8 cellular contexts compared by ENCODE assay signal in genomic region chr22:20569059-20570058, GRCh38.
DNase-seq lines count a peak whose midpoint lies in the region; ATAC-seq and TF ChIP-seq lines count a peak whose summit lies in the region.

No MANE protein-coding gene starts in this region.

- H3K27ac Mint-ChIP-seq in activated naive CD8-positive, alpha-beta T cell treated with anti-CD3 and anti-CD28 coated beads for 36 hours: peak overlapping the region; percentile 76
- peak overlapping the region; percentile 94 to 100 (median 98) for H3K27ac Mint-ChIP-seq in immature natural killer cell

- peak; percentile 89 for ATAC-seq in DND-41 (ENCODE audit: insufficient read depth, low read depth)

- no peak overlapping the region for H3K4me2 ChIP-seq in DND-41 (ENCODE audit: insufficient read depth, low read length)

- H2AFZ ChIP-seq in DND-41 (ENCODE audit: low read depth, low read length): no peak overlapping the region

- H3K9me3 ChIP-seq in DND-41 (ENCODE audit: insufficient read depth, low read length, severe bottlenecking): no peaks in the 10 kb centered on the region

- no peaks in the 10 kb centered on the region for H3K27me3 ChIP-seq in DND-41 (ENCODE audit: insufficient read depth, low read length, poor library complexity)

- H3K4me3 Mint-ChIP-seq in activated naive CD8-positive, alpha-beta T cell treated with anti-CD3 and anti-CD28 coated beads for 36 hours: no peak overlapping the region
- H3K4me3 Mint-ChIP-seq in immature natural killer cell: peak overlapping the region; percentile 84 to 94 (median 86)

- H3K27ac ChIP-seq in DND-41 (ENCODE audit: low read length): no peak overlapping the region

- H3K4me3 ChIP-seq in DND-41 (ENCODE audit: low read depth in 1 of 2, low read length in 2 of 2): no peak overlapping the region

- no peaks in the 10 kb centered on the region for H3K9me3 Mint-ChIP-seq in activated naive CD8-positive, alpha-beta T cell treated with anti-CD3 and anti-CD28 coated beads for 36 hours
- H3K9me3 Mint-ChIP-seq in immature natural killer cell: no peaks in the 10 kb centered on the region

- TF ChIP-seq CTCF in DND-41 (IDR thresholded peaks at IDR 0.05; ENCODE audit: borderline replicate concordance, extremely low read depth, low read length, poor library complexity, severe bottlenecking) (no peak), GM20000 (IDR thresholded peaks at IDR 0.05; ENCODE audit: extremely low read depth, missing control alignments) (no peak)

- DNase-seq in DND-41: peak; percentile 81
- DNase-seq in RPMI8226: peak; percentile 4
- DNase-seq in activated naive CD8-positive, alpha-beta T cell treated with anti-CD3 and anti-CD28 coated beads for 36 hours: peak; percentile 79
- DNase-seq in immature natural killer cell: peak; percentile 92 to 94 (median 94)
- DNase-seq in stimulated activated CD4-positive, alpha-beta T cell treated with anti-CD3 and anti-CD28 coated beads, Interleukin-4, amount 100 ng/mL, for 24 hours: peak; percentile 66
- no peak for DNase-seq in NCI-H2107 (lab: John Stamatoyannopoulos, UW)
- DNase-seq in DMS 273 (lab: John Stamatoyannopoulos, UW; ENCODE audit: unreplicated experiment): no peak
- DNase-seq in GM20000 (ENCODE audit: low spot score): no peak

- H3K36me3 ChIP-seq in DND-41 (ENCODE audit: insufficient read depth, low read length): peaks cover 94% of the 10 kb centered on the region

- H4K20me1 ChIP-seq in DND-41 (ENCODE audit: insufficient read depth, low read length): peaks cover 29% of the 10 kb centered on the region

- peaks cover 72% of the 10 kb centered on the region for H3K36me3 Mint-ChIP-seq in activated naive CD8-positive, alpha-beta T cell treated with anti-CD3 and anti-CD28 coated beads for 36 hours
- peaks cover 30 to 53% (median 30%) of the 10 kb centered on the region in 3 donors for H3K36me3 Mint-ChIP-seq in immature natural killer cell

- H3K79me2 ChIP-seq in DND-41 (ENCODE audit: insufficient read depth, low read length): no peaks in the 10 kb centered on the region

- H3K27me3 Mint-ChIP-seq in activated naive CD8-positive, alpha-beta T cell treated with anti-CD3 and anti-CD28 coated beads for 36 hours: no peaks in the 10 kb centered on the region
- H3K27me3 Mint-ChIP-seq in immature natural killer cell (ENCODE audit: low read depth in 3 of 3): peaks cover 11 to 23% (median 16%) of the 10 kb centered on the region in 3 donors

- peaks cover 11% of the 10 kb centered on the region for H3K4me1 ChIP-seq in DND-41 (ENCODE audit: insufficient read depth, low read length)

- no peak overlapping the region for H3K9ac ChIP-seq in DND-41 (ENCODE audit: low read depth, low read length)

- peaks cover 68% of the 10 kb centered on the region for H3K4me1 Mint-ChIP-seq in activated naive CD8-positive, alpha-beta T cell treated with anti-CD3 and anti-CD28 coated beads for 36 hours
- peaks cover 91 to 97% of the 10 kb centered on the region in 2 donors for H3K4me1 Mint-ChIP-seq in immature natural killer cell

Comparison
In these comparisons a context has a peak if more than half of its experiments do, and no peak if none do; other contexts are left out.
1. DNase-seq: peak in DND-41 (single experiment), RPMI8226 (single experiment), activated naive CD8-positive, alpha-beta T cell treated with anti-CD3 and anti-CD28 coated beads for 36 hours (single experiment), immature natural killer cell (3 of 3) and stimulated activated CD4-positive, alpha-beta T cell treated with anti-CD3 and anti-CD28 coated beads, Interleukin-4, amount 100 ng/mL, for 24 hours (single experiment); none in NCI-H2107 (single experiment), DMS 273 (single experiment) and GM20000 (single experiment).